ENCODE assay signal across 8 cellular contexts in the genomic region with DNA sequence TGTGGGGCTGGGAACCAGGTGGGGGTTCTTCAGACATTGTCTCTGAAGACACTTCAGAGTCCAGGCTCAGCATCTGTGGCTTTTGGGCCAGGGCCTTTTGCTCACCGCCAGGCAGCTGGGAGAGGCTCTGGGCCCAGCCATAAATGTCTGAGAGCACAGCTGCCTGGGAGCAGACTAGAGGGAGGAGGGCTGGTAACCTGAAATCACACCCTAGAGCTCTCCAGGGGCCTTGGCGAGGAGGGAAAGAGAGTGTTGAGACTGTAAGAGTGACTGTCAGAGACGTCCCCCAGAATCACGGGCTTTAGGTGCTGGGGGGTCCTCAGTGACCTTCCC. TPM values are rescaled to one million over a fixed set of nuclear protein-coding genes. Genes with fewer than 3 reads are reported as not detected.
DNase-seq lines count a peak whose midpoint lies in the region; ATAC-seq and TF ChIP-seq lines count a peak whose summit lies in the region.

No MANE protein-coding gene starts in this region.

- H3K9me3 ChIP-seq in psoas muscle, result no peaks in the 10 kb centered on the region

- no peak for TF ChIP-seq CTCF in epithelial cell of esophagus (IDR thresholded peaks at IDR 0.05; ENCODE audit: insufficient read depth, low read depth, low read length, missing control alignments)
- TF ChIP-seq CTCF in psoas muscle (IDR thresholded peaks at IDR 0.05), result no peak

- H3K27me3 ChIP-seq in psoas muscle (ENCODE audit: insufficient read depth in 3 of 3, low read length in 2 of 3), result no peaks in the 10 kb centered on the region

- peaks cover 19% of the 10 kb centered on the region for H3K4me1 ChIP-seq in psoas muscle

- peaks cover 2 to 15% of the 10 kb centered on the region in 2 donors for H3K36me3 ChIP-seq in psoas muscle (ENCODE audit: insufficient read depth in 1 of 2, low read depth in 1 of 2)

- H3K27ac ChIP-seq in psoas muscle, result peak overlapping the region; percentile 54

- ATAC-seq in GM18502 (IDR thresholded peaks at IDR 0.05; ENCODE audit: poor library complexity, unreplicated experiment), result peak; percentile 1
- ATAC-seq in psoas muscle, result peak in 2 of 4 donors; percentile 2 to 3
- ATAC-seq in HG03196 (IDR thresholded peaks at IDR 0.05; ENCODE audit: unreplicated experiment), result no peak

- WGBS in psoas muscle, 3 donors, result 17 to 34% (median 18%) methylated on average over 4 of the region's 4 CpGs

- H3K4me3 ChIP-seq in epithelial cell of esophagus (ENCODE audit: low read length), result peak overlapping the region; percentile 35
- peak overlapping the region; percentile 50 for H3K4me3 ChIP-seq in psoas muscle

- DNase-seq in NCI-H69 (lab: John Stamatoyannopoulos, UW) (peak; percentile 71), epithelial cell of esophagus (ENCODE audit: low read depth) (no peak), psoas muscle (no peak), NCI-H1092 treated with DMSO at 0.1 percent for 48 hours (lab: John Stamatoyannopoulos, UW) (no peak), H4 (ENCODE audit: low spot score) (no peak), COLO829 (ENCODE audit: low spot score) (no peak)

- intact Hi-C loops in psoas muscle (cut with DNase I), result loop anchor here in 1 of 2 donors (10.0 kb wide), 1 partner anchor 265 kb away; no protein-coding TSS in a partner anchor

RNA-seq across cellular contexts. Expression of gene TRABD, which starts 4.1 kb away (rescaled TPM):
- total RNA-seq in psoas muscle, result 10 to 100 TPM; 19.9 to 29.5 (median 24.0) TPM
- polyA plus RNA-seq in psoas muscle, result 10 to 100 TPM; 30.6 to 52.1 (median 46.8) TPM
- 13.7 and 17.2 TPM in 2 replicates for total RNA-seq in H4 (2014; rRNA removed; shearing (Covaris generic))

RNA-seq across cellular contexts. Expression of gene SELENOO, which starts 11.0 kb away (rescaled TPM):
- 10 to 100 TPM in 3 of 4 donors, 1 to 10 TPM in 1; 10.0 to 26.6 (median 15.9) TPM for total RNA-seq in psoas muscle
- polyA plus RNA-seq in psoas muscle, result 10 to 100 TPM; 18.0 to 22.3 (median 20.6) TPM
- total RNA-seq in H4 (2014; rRNA removed; shearing (Covaris generic)), result 13.4 and 19.6 TPM in 2 replicates

RNA-seq across cellular contexts. Expression of gene PANX2, which starts 19.3 kb away (rescaled TPM):
- total RNA-seq in psoas muscle, result under 1 TPM in 3 of 4 donors, not detected in 1; 0.16 to 0.69 (median 0.25) TPM
- polyA plus RNA-seq in psoas muscle, result under 1 TPM; 0.03 to 0.09 (median 0.04) TPM
- 4.2 and 4.4 TPM in 2 replicates for total RNA-seq in H4 (2014; rRNA removed; shearing (Covaris generic))

RNA-seq across cellular contexts. Expression of gene TUBGCP6, which starts 55.0 kb away (rescaled TPM):
- total RNA-seq in psoas muscle, result 10 to 100 TPM; 18.0 to 21.8 (median 19.0) TPM
- 10 to 100 TPM in 2 of 3 donors, 1 to 10 TPM in 1; 9.5 to 11.2 (median 10.6) TPM for polyA plus RNA-seq in psoas muscle
- total RNA-seq in H4 (2014; rRNA removed; shearing (Covaris generic)), result 4.9 and 5.0 TPM in 2 replicates
